Comparison of ENCODE assay signal across 6 cellular contexts in the genomic region with DNA sequence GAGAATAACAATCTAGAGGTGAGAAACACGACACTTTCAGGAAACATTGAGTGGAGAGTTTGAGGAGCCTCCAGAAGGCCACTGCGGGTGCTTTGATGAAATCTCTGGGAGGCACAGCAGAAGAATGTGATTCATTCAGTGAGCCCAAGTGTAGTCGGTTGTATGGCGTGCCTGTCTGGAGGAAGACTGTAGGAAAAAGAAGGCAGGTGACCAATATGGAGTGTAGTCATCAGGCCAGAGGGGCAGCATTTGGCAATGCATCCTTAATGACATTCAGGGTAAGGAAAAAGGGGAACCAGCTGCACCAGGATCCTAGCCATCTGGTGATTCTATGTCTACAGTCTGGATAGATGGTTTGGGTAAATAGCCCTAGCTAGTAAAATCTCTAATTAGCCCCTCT. TPM values are rescaled to one million over a fixed set of nuclear protein-coding genes. Genes with fewer than 3 reads are reported as not detected.
"Had no signal": no experiment of that assay in that cellular context is flagged by ENCODE, and none has a peak within 500 bp of the region (broad histone marks: within the 10 kb centered on the region; RNA-seq: fewer than 3 reads in every experiment).

No MANE protein-coding gene starts in this region.

RNA-seq across cellular contexts. Expression of a gene that starts 12.3 kb away (rescaled TPM):
- total RNA-seq: HepG2, HT1080, IMR-90, K562 had no signal
- polyA plus RNA-seq: HepG2, IMR-90 had no signal

RNA-seq across cellular contexts. Expression of a gene that starts 12.9 kb away (rescaled TPM):
- total RNA-seq: HepG2, HT-29, HT1080, IMR-90, K562 had no signal
- polyA plus RNA-seq: HepG2, IgD-negative memory B cell, IMR-90, K562 had no signal

RNA-seq across cellular contexts. Expression of a gene that starts 16.8 kb away (rescaled TPM):
- total RNA-seq: HepG2, HT-29, HT1080, IMR-90 had no signal
- polyA plus RNA-seq: HepG2, IMR-90 had no signal

RNA-seq across cellular contexts. Expression of a gene that starts 56.7 kb away (rescaled TPM):
- total RNA-seq: IMR-90 had no signal
- polyA plus RNA-seq: HepG2, IMR-90 had no signal

RNA-seq across cellular contexts. Expression of a gene that starts 59.9 kb away (rescaled TPM):
- total RNA-seq: HepG2, HT-29, HT1080, IMR-90, K562 had no signal
- polyA plus RNA-seq: HepG2, IgD-negative memory B cell, IMR-90, K562 had no signal
